In genomic region chr16:60463986-60464385, GRCh38 we compare ENCODE assay signal across 27 cellular contexts.
DNase-seq lines count a peak whose midpoint lies in the region; ATAC-seq, FAIRE-seq and TF ChIP-seq lines count a peak whose summit lies in the region.
"Had no signal": no experiment of that assay in that cellular context is flagged by ENCODE, and none has a peak within 500 bp of the region (broad histone marks: within the 10 kb centered on the region; RNA-seq: fewer than 3 reads in every experiment).

No MANE protein-coding gene starts in this region.

- peaks cover 32% of the 10 kb centered on the region for H3K4me1 Mint-ChIP-seq in MCF 10A (ENCODE audit: insufficient read depth, unreplicated experiment)
- no peaks in the 10 kb centered on the region for H3K4me1 Mint-ChIP-seq in activated T-helper 1 cell treated with anti-CD3 and anti-CD28 coated beads, Interleukin-12 subunit alpha, Interleukin-12 subunit beta, Interleukin-2, Interleukin-4 antibody, amounts not matched to agents 30 ng/mL and 10 ng/mL and 1 ng/mL, durations not matched to agents 14 hours and 24 hours and 36 hours (ENCODE audit: low read depth)
- H3K4me1 Mint-ChIP-seq: CD14-positive monocyte; CD8-positive, alpha-beta memory T cell had no signal

- BruUV-seq in MCF 10A (replicated peaks; lab: Mats Ljungman, UMichigan) = no TSS peak

- DNase-seq in MCF 10A (ENCODE audit: unreplicated experiment) (no peak), breast epithelium (ENCODE audit: low spot score in 2 of 2) (no peak), RWPE2 (ENCODE audit: low spot score) (no peak), foreskin keratinocyte (peak in 1 of 2 donors; percentile 27), GM12892 (ENCODE audit: insufficient read length) (no peak)
- no peak for DNase-seq in activated T-helper 1 cell treated with anti-CD3 and anti-CD28 coated beads, Interleukin-12 subunit alpha, Interleukin-12 subunit beta, Interleukin-2, Interleukin-4 antibody, amounts not matched to agents 30 ng/mL and 10 ng/mL and 1 ng/mL, durations not matched to agents 14 hours and 24 hours and 36 hours (ENCODE audit: low spot score)
- DNase-seq: 8988T; ACHN; AML-193; BE2C; CD4-positive, alpha-beta T cell; CD8-positive, alpha-beta memory T cell; DMS 273 treated with DMSO at 0.1 percent for 48 hours; DMS79; EL; GDM1; GM23248; H7; HCEC 1CT had no signal

- H3K4me3 Mint-ChIP-seq in MCF 10A (ENCODE audit: unreplicated experiment) = no peak overlapping the region
- no peak overlapping the region for H3K4me3 Mint-ChIP-seq in activated T-helper 1 cell treated with anti-CD3 and anti-CD28 coated beads, Interleukin-12 subunit alpha, Interleukin-12 subunit beta, Interleukin-2, Interleukin-4 antibody, amounts not matched to agents 30 ng/mL and 10 ng/mL and 1 ng/mL, durations not matched to agents 14 hours and 24 hours and 36 hours
- H3K4me3 Mint-ChIP-seq: CD14-positive monocyte; CD4-positive, alpha-beta T cell; CD8-positive, alpha-beta memory T cell had no signal

- H3K27me3 Mint-ChIP-seq in MCF 10A (ENCODE audit: insufficient read depth, unreplicated experiment) = no peaks in the 10 kb centered on the region
- no peaks in the 10 kb centered on the region for H3K27me3 Mint-ChIP-seq in activated T-helper 1 cell treated with anti-CD3 and anti-CD28 coated beads, Interleukin-12 subunit alpha, Interleukin-12 subunit beta, Interleukin-2, Interleukin-4 antibody, amounts not matched to agents 30 ng/mL and 10 ng/mL and 1 ng/mL, durations not matched to agents 14 hours and 24 hours and 36 hours (ENCODE audit: insufficient read depth)
- H3K27me3 Mint-ChIP-seq: CD4-positive, alpha-beta T cell; CD8-positive, alpha-beta memory T cell had no signal

- H3K36me3 ChIP-seq in breast epithelium = no peaks in the 10 kb centered on the region
- no peaks in the 10 kb centered on the region for H3K36me3 ChIP-seq in RWPE2 (ENCODE audit: low read depth)
- H3K36me3 ChIP-seq: BE2C; BLaER1 treated with 17β-estradiol and CSF1 and Interleukin-3, amounts not matched to agents 10 nM and 100 nM had no signal

- H3K27ac Mint-ChIP-seq in MCF 10A (ENCODE audit: low read depth, unreplicated experiment) = peak overlapping the region; percentile 2
- no peak overlapping the region for H3K27ac Mint-ChIP-seq in activated T-helper 1 cell treated with anti-CD3 and anti-CD28 coated beads, Interleukin-12 subunit alpha, Interleukin-12 subunit beta, Interleukin-2, Interleukin-4 antibody, amounts not matched to agents 30 ng/mL and 10 ng/mL and 1 ng/mL, durations not matched to agents 14 hours and 24 hours and 36 hours
- H3K27ac Mint-ChIP-seq: CD14-positive monocyte; CD4-positive, alpha-beta T cell; CD8-positive, alpha-beta memory T cell had no signal

- no peaks in the 10 kb centered on the region for H3K4me1 ChIP-seq in breast epithelium
- H3K4me1 ChIP-seq in RWPE2 (ENCODE audit: insufficient read depth, poor library complexity, severe bottlenecking) = peaks cover 7% of the 10 kb centered on the region
- peaks cover 4% of the 10 kb centered on the region for H3K4me1 ChIP-seq in foreskin keratinocyte
- H3K4me1 ChIP-seq: A549; BE2C; BLaER1 treated with 17β-estradiol and CSF1 and Interleukin-3, amounts not matched to agents 10 nM and 100 nM had no signal

- peak; percentile 77 for ATAC-seq in RWPE2 (ENCODE audit: low read depth)
- ATAC-seq in foreskin keratinocyte = peak; percentile 63
- no peak for ATAC-seq in GM18520 (IDR thresholded peaks at IDR 0.05; ENCODE audit: unreplicated experiment)
- ATAC-seq: A549 had no signal

- H3K4me3 ChIP-seq in breast epithelium (no peak overlapping the region), RWPE2 (ENCODE audit: severe bottlenecking) (no peak overlapping the region)
- H3K4me3 ChIP-seq: A549; BLaER1 treated with 17β-estradiol and CSF1 and Interleukin-3, amounts not matched to agents 10 nM and 100 nM; GM23248 had no signal

- H3K9me3 ChIP-seq in breast epithelium (peaks cover 0 to 11% of the 10 kb centered on the region in 2 donors), RWPE2 (ENCODE audit: severe bottlenecking) (no peaks in the 10 kb centered on the region)
- H3K9me3 ChIP-seq: A549, BE2C had no signal

- no peaks in the 10 kb centered on the region for H3K36me3 Mint-ChIP-seq in MCF 10A (ENCODE audit: insufficient read depth, unreplicated experiment)
- no peaks in the 10 kb centered on the region for H3K36me3 Mint-ChIP-seq in activated T-helper 1 cell treated with anti-CD3 and anti-CD28 coated beads, Interleukin-12 subunit alpha, Interleukin-12 subunit beta, Interleukin-2, Interleukin-4 antibody, amounts not matched to agents 30 ng/mL and 10 ng/mL and 1 ng/mL, durations not matched to agents 14 hours and 24 hours and 36 hours (ENCODE audit: low read depth)
- H3K36me3 Mint-ChIP-seq: CD14-positive monocyte; CD8-positive, alpha-beta memory T cell had no signal

- CTCF ChIA-PET in MCF 10A (lab: Yijun Ruan, JAX) = no interaction called here

- POLR2A ChIA-PET in MCF 10A (lab: Yijun Ruan, JAX) = no interaction called here

- H3K27me3 ChIP-seq in breast epithelium (no peaks in the 10 kb centered on the region), RWPE2 (ENCODE audit: insufficient read depth, poor library complexity, severe bottlenecking) (no peaks in the 10 kb centered on the region), foreskin keratinocyte (no peaks in the 10 kb centered on the region)
- H3K27me3 ChIP-seq: BE2C; BLaER1 treated with 17β-estradiol and CSF1 and Interleukin-3, amounts not matched to agents 10 nM and 100 nM had no signal

- TF ChIP-seq POLR2A in breast epithelium (IDR thresholded peaks at IDR 0.05) (no peak), GM12892 (IDR thresholded peaks at IDR 0.05; ENCODE audit: low read depth, low read length) (no peak)

- intact Hi-C loops in MCF 10A (cut with micrococcal nuclease) = no loop called here
- intact Hi-C loops in breast epithelium (cut with DNase I; ENCODE audit: low total_unique reads) = no loop called here
- intact Hi-C loops in activated T-helper 1 cell treated with anti-CD3 and anti-CD28 coated beads, Interleukin-12 subunit alpha, Interleukin-12 subunit beta, Interleukin-2, Interleukin-4 antibody, amounts not matched to agents 30 ng/mL and 10 ng/mL and 1 ng/mL, durations not matched to agents 14 hours and 24 hours and 36 hours (cut with micrococcal nuclease) = no loop called here

- peaks cover 14% of the 10 kb centered on the region for H3K9me3 Mint-ChIP-seq in MCF 10A (ENCODE audit: unreplicated experiment)
- peaks cover 31% of the 10 kb centered on the region for H3K9me3 Mint-ChIP-seq in activated T-helper 1 cell treated with anti-CD3 and anti-CD28 coated beads, Interleukin-12 subunit alpha, Interleukin-12 subunit beta, Interleukin-2, Interleukin-4 antibody, amounts not matched to agents 30 ng/mL and 10 ng/mL and 1 ng/mL, durations not matched to agents 14 hours and 24 hours and 36 hours

- TF ChIP-seq CTCF in MCF 10A (IDR thresholded peaks at IDR 0.05; ENCODE audit: unreplicated experiment) = no peak
- no peak for TF ChIP-seq CTCF in breast epithelium (IDR thresholded peaks at IDR 0.05)
- no peak for TF ChIP-seq CTCF in RWPE2 (IDR thresholded peaks at IDR 0.05; ENCODE audit: poor library complexity, severe bottlenecking)
- no peak for TF ChIP-seq CTCF in foreskin keratinocyte (conservative IDR thresholded peaks at IDR 0.05)

- H3K27ac ChIP-seq in breast epithelium = no peak overlapping the region
- H3K27ac ChIP-seq in RWPE2 (ENCODE audit: poor library complexity, severe bottlenecking) = no peak overlapping the region
- H3K27ac ChIP-seq in foreskin keratinocyte = no peak overlapping the region
- H3K27ac ChIP-seq: A549; BLaER1 treated with 17β-estradiol and CSF1 and Interleukin-3, amounts not matched to agents 10 nM and 100 nM; GM23248 had no signal

- FAIRE-seq in GM12892 (lab: Jason Lieb, UNC) = no peak
- FAIRE-seq: A549, D721Med, GM12891, GM19239, H1 had no signal
